13 cellular contexts compared by ENCODE assay signal in the genomic region with DNA sequence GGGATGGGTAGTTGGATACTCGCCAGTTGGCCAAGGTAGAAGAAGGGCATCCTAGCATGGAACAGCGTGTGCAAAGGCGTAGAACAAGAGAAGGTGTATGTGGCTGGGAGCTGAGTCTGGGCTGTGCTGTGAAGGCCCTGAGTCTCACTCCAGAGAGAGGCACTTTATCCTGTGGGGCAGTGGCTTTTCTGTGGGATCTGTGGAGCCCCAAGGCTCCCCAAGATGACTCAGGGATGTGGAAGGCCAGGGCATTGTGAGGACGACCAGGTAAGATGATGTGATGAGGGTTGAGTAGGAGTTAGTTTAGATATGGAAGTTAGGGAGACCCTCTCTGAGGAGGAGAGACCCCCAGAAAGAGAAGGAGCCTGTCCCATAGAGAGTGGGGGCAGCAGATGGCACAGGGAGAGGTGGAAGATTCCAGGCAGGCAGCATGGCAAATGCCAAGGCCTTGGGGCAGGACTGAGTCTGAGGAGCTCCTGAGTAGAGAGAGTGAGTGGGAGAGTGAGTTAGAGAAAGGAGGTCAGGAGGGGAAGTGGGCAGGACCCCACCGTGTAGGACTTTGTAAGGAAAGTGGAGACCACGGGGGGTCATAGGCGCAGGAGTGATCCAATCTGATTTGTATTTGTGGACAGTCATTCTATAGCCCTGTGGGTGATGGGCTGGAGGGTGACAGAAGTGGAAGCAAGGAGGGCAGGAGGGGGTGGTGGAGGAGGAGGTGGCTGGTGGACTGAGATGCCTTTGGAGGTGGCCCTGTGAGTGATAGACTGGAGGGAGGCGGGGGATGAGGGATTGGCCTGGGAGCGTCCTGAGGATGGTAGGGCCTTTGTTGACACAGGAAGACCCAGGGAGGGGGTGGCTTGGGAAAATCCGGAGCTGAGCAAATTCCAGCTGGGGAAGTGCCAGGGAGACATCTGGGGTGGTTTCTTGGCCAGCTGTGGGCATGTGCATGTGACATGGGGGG. TPM values are rescaled to one million over a fixed set of nuclear protein-coding genes. Genes with fewer than 3 reads are reported as not detected.
DNase-seq lines count a peak whose midpoint lies in the region; ATAC-seq and TF ChIP-seq lines count a peak whose summit lies in the region.
"Had no signal": no experiment of that assay in that cellular context is flagged by ENCODE, and none has a peak within 500 bp of the region (broad histone marks: within the 10 kb centered on the region; RNA-seq: fewer than 3 reads in every experiment).

No MANE protein-coding gene starts in this region.

- H3K27ac ChIP-seq in VCaP: peak overlapping the region; percentile 82
- peak overlapping the region in 3 of 10 donors; percentile 12 to 44 (median 20) for H3K27ac ChIP-seq in heart right ventricle
- no peak overlapping the region for H3K27ac ChIP-seq in spleen
- no peak overlapping the region for H3K27ac ChIP-seq in prostate gland
- H3K27ac ChIP-seq: coronary artery had no signal

- H3K27me3 ChIP-seq in heart right ventricle (peaks cover 0 to 30% (median 0%) of the 10 kb centered on the region in 7 donors), spleen (replicated peaks in 1 of 7) (peaks cover 0 to 18% (median 0%) of the 10 kb centered on the region in 7 donors), prostate gland (replicated peaks; ENCODE audit: insufficient read depth) (no peaks in the 10 kb centered on the region)

- H3K9me3 ChIP-seq in heart right ventricle: peaks cover 0 to 7% (median 0%) of the 10 kb centered on the region in 11 donors
- no peaks in the 10 kb centered on the region for H3K9me3 ChIP-seq in spleen
- H3K9me3 ChIP-seq in prostate gland: no peaks in the 10 kb centered on the region

- H3K36me3 ChIP-seq in heart right ventricle: no peaks in the 10 kb centered on the region
- H3K36me3 ChIP-seq in spleen: no peaks in the 10 kb centered on the region
- H3K36me3 ChIP-seq in prostate gland: no peaks in the 10 kb centered on the region

- H3K4me1 ChIP-seq in heart right ventricle (peaks cover 0 to 45% (median 4%) of the 10 kb centered on the region in 9 donors), spleen (no peaks in the 10 kb centered on the region), prostate gland (replicated peaks) (no peaks in the 10 kb centered on the region)

- WGBS in heart right ventricle, 2 donors: 68 to 69% methylated on average over 10 of the region's 10 CpGs
- WGBS in spleen, 5 donors: 69 to 82% (median 75%) methylated on average over 10 of the region's 10 CpGs
- 68% methylated on average over 10 of the region's 10 CpGs for WGBS in prostate gland

- TF ChIP-seq CTCF in VCaP (conservative IDR thresholded peaks at IDR 0.05) (no peak), heart right ventricle (IDR thresholded peaks at IDR 0.05) (no peak), spleen (IDR thresholded peaks at IDR 0.05 in 8 of 11, conservative IDR thresholded peaks at IDR 0.05 in 3 of 11) (no peak), prostate gland (IDR thresholded peaks at IDR 0.05) (no peak)

- no peak for TF ChIP-seq POLR2A in spleen (IDR thresholded peaks at IDR 0.05)
- TF ChIP-seq POLR2A in prostate gland (IDR thresholded peaks at IDR 0.05): no peak

- H3K4me3 ChIP-seq in heart right ventricle (no peak overlapping the region), spleen (no peak overlapping the region), prostate gland (no peak overlapping the region)
- H3K4me3 ChIP-seq: coronary artery, skin epidermis had no signal

- peak; percentile 67 for DNase-seq in H4 (ENCODE audit: low spot score)
- no peak for DNase-seq in heart right ventricle
- DNase-seq in spleen: peak; percentile 40
- DNase-seq in NCI-H345 (lab: John Stamatoyannopoulos, UW): no peak
- no peak for DNase-seq in prostate gland (ENCODE audit: low spot score)
- DNase-seq in medulla oblongata (ENCODE audit: extremely low spot score): no peak
- DNase-seq: activated CD4-positive, alpha-beta T cell treated with anti-CD3 and anti-CD28 coated beads, Interleukin-2, amount 10 ng/mL, durations not matched to agents 7 days and 5 days; CD8-positive, alpha-beta memory T cell had no signal

- intact Hi-C loops in heart right ventricle (cut with DNase I) (loop anchor here in 1 of 10 donors (5.0 kb wide), 1 partner anchor 37 kb away; no protein-coding TSS in a partner anchor), spleen (cut with DNase I; ENCODE audit: low total_unique reads) (no loop called here), prostate gland (cut with DNase I) (no loop called here)

- ATAC-seq in heart right ventricle (peak in 7 of 8 donors; percentile 10 to 45 (median 29)), GM18519 (IDR thresholded peaks at IDR 0.05; ENCODE audit: low FRiP score, unreplicated experiment) (no peak)

RNA-seq across cellular contexts. Expression of a gene that starts 50.3 kb away (rescaled TPM):
- total RNA-seq in H4 (2014; rRNA removed; shearing (Covaris generic)): not detected in 2 replicates
- 10 to 100 TPM; 35.4 to 78.9 (median 47.0) TPM for total RNA-seq in heart right ventricle
- polyA plus RNA-seq in heart right ventricle: 10 to 100 TPM; 20.7 to 55.9 TPM
- 10 to 100 TPM in 4 of 7 donors, 1 to 10 TPM in 3; 6.1 to 28.2 (median 17.4) TPM for total RNA-seq in spleen
- 10 to 100 TPM in 1 of 3 donors, 1 to 10 TPM in 2; 8.9 to 15.9 (median 9.1) TPM for polyA plus RNA-seq in spleen
- total RNA-seq in prostate gland: 100 to 1,000 TPM in 1 of 2 donors, 10 to 100 TPM in 1; 12.8 to 318 TPM
- total RNA-seq: activated CD4-positive, alpha-beta T cell treated with anti-CD3 and anti-CD28 coated beads, Interleukin-2, amount 10 ng/mL, durations not matched to agents 7 days and 5 days; NCI-H460 had no signal

Comparison
In these comparisons a context has a peak if more than half of its experiments do, and no peak if none do; other contexts are left out.
1. DNase-seq: peak in H4 (single experiment) and spleen (single experiment); none in heart right ventricle (0 of 2), NCI-H345 (single experiment), prostate gland (single experiment) and medulla oblongata (single experiment).